10 cellular contexts compared by ENCODE assay signal in the genomic region with DNA sequence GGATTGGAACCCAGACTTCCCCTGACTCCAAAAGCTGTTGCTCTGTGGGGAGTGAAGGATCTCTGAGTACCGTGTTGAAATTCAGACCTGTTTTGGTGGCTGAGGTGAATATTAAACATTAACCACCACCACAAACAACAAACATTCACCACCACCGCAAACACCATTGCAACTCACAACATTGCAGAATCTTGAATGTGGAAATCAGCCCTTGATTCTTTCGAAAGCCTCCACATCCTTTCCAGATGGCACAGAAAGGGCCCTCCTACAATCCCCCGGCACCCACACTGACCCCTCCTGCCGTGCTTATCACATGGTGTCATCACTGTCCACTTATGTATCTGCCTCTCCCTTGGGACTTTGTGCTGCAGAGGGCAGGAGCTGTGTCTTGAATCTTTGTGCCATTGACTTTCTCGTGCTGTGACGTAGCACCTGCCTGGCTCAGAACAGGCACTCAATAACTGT. TPM values are rescaled to one million over a fixed set of nuclear protein-coding genes. Genes with fewer than 3 reads are reported as not detected.
DNase-seq lines count a peak whose midpoint lies in the region; ATAC-seq and TF ChIP-seq lines count a peak whose summit lies in the region.
"Had no signal": no experiment of that assay in that cellular context is flagged by ENCODE, and none has a peak within 500 bp of the region (broad histone marks: within the 10 kb centered on the region; RNA-seq: fewer than 3 reads in every experiment).

No MANE protein-coding gene starts in this region.

- H3K79me2 ChIP-seq in H9 (ENCODE audit: insufficient read depth, low read length), result no peaks in the 10 kb centered on the region

- H2BK5ac ChIP-seq in mesenchymal stem cell (ENCODE audit: low read depth, low read length, poor library complexity, severe bottlenecking), result no peak overlapping the region
- no peak overlapping the region for H2BK5ac ChIP-seq in H9 (ENCODE audit: insufficient read length, low read length)

- H3K27ac ChIP-seq in epithelial cell of prostate (peak overlapping the region; percentile 75), mesenchymal stem cell (ENCODE audit: low read length, poor library complexity, severe bottlenecking) (no peak overlapping the region), H9 (ENCODE audit: insufficient read length, low read depth, low read length) (no peak overlapping the region)

- H4K8ac ChIP-seq in mesenchymal stem cell (ENCODE audit: low read length), result peak overlapping the region; percentile 20
- H4K8ac ChIP-seq in H9 (replicated peaks; ENCODE audit: insufficient read length, low read depth, low read length), result no peak overlapping the region

- H4K5ac ChIP-seq in H9 (ENCODE audit: insufficient read length, low read depth, low read length), result no peak overlapping the region

- peaks cover 13% of the 10 kb centered on the region for H3K27me3 Mint-ChIP-seq in H9 (ENCODE audit: low read depth)

- H2BK120ac ChIP-seq in mesenchymal stem cell (ENCODE audit: low read depth, low read length) (no peak overlapping the region), H9 (ENCODE audit: low read depth, low read length, poor library complexity, severe bottlenecking) (no peak overlapping the region)

- no peak for TF ChIP-seq CTCF in H9 (conservative IDR thresholded peaks at IDR 0.05)

- H3K23me2 ChIP-seq in H9 (ENCODE audit: insufficient read length, low read depth, low read length, poor library complexity, severe bottlenecking), result no peaks in the 10 kb centered on the region

- H4K91ac ChIP-seq in mesenchymal stem cell (ENCODE audit: low read length) (no peak overlapping the region), H9 (ENCODE audit: insufficient read length, low read depth, low read length) (no peak overlapping the region)

- H2BK15ac ChIP-seq in mesenchymal stem cell (ENCODE audit: low read depth, poor library complexity, severe bottlenecking) (no peak overlapping the region), H9 (ENCODE audit: low read depth, low read length) (no peak overlapping the region)

- H3K23ac ChIP-seq in mesenchymal stem cell (ENCODE audit: low read length in 2 of 2) (no peak overlapping the region), H9 (ENCODE audit: insufficient read length, low read depth, low read length) (no peak overlapping the region)

- H3K56ac ChIP-seq in H9 (ENCODE audit: insufficient read length, low read depth, low read length), result no peak overlapping the region

- H3K4me1 ChIP-seq in mesenchymal stem cell (ENCODE audit: control insufficient read depth, insufficient read depth, low read depth, low read length) (peaks cover 16% of the 10 kb centered on the region), H9 (ENCODE audit: insufficient read depth, low read length) (no peaks in the 10 kb centered on the region)

- H3K9me3 ChIP-seq in mesenchymal stem cell (ENCODE audit: control insufficient read depth, low read length) (no peaks in the 10 kb centered on the region), H9 (ENCODE audit: control insufficient read depth, low read depth, low read length) (no peaks in the 10 kb centered on the region)

- ATAC-seq in HG02759 (IDR thresholded peaks at IDR 0.05; ENCODE audit: unreplicated experiment) (no peak), HG02981 (IDR thresholded peaks at IDR 0.05; ENCODE audit: unreplicated experiment) (no peak)
- ATAC-seq: activated CD4-positive, CD25-positive, alpha-beta regulatory T cell treated with anti-CD3 and anti-CD28 coated beads, Interleukin-2, amount 50 U/mL, for 24 hours had no signal

- H2BK20ac ChIP-seq in H9 (ENCODE audit: low read depth, low read length, poor library complexity, severe bottlenecking), result no peak overlapping the region

- no peaks in the 10 kb centered on the region for H3K36me3 ChIP-seq in mesenchymal stem cell (ENCODE audit: control insufficient read depth in 1 of 2, insufficient read depth in 2 of 2, low read depth in 1 of 2, low read length in 2 of 2)

- DNase-seq in AG08395 (ENCODE audit: low spot score), result peak; percentile 83
- peak; percentile 45 for DNase-seq in NCI-H345 (lab: John Stamatoyannopoulos, UW)
- DNase-seq in epithelial cell of prostate (ENCODE audit: low read depth, low spot score), result no peak
- peak; percentile 80 for DNase-seq in mesenchymal stem cell
- DNase-seq in HPDE6-E6E7 (ENCODE audit: extremely low spot score), result no peak
- no peak for DNase-seq in H9
- DNase-seq: NCI-H510A had no signal

- peaks cover 2% of the 10 kb centered on the region for H4K20me1 ChIP-seq in H9 (ENCODE audit: control insufficient read depth, insufficient read depth, insufficient read length)

- peak overlapping the region in 1 of 2 experiments; percentile 4; a peak in 1 of 5 replicates for H3K4me3 Mint-ChIP-seq in H9

- H3K9ac ChIP-seq in mesenchymal stem cell (ENCODE audit: low read length) (peak overlapping the region; percentile 49), H9 (ENCODE audit: extremely low read depth, insufficient read length, low read length) (no peak overlapping the region)

- H3K14ac ChIP-seq in mesenchymal stem cell (ENCODE audit: low read length in 2 of 2) (peak overlapping the region in 1 of 2 experiments; percentile 13), H9 (ENCODE audit: insufficient read depth, low read length) (no peak overlapping the region)

- H3K4ac ChIP-seq in mesenchymal stem cell (ENCODE audit: low read depth in 1 of 2, low read length in 2 of 2) (no peak overlapping the region), H9 (ENCODE audit: low read depth, low read length) (no peak overlapping the region)

- H2AFZ ChIP-seq in mesenchymal stem cell (ENCODE audit: low read depth, low read length) (no peak overlapping the region), H9 (ENCODE audit: low read length) (no peak overlapping the region)

- no peak overlapping the region for H3T11ph ChIP-seq in H9 (ENCODE audit: low read length)

- H3K36me3 Mint-ChIP-seq in H9 (ENCODE audit: insufficient read depth in 1 of 3, low read depth in 3 of 3), result no peaks in the 10 kb centered on the region; a peak in 1 of 7 replicates

- H3K4me2 ChIP-seq in mesenchymal stem cell (ENCODE audit: low read length, poor library complexity, severe bottlenecking) (no peak overlapping the region), H9 (ENCODE audit: insufficient read depth, insufficient read length, low read length) (no peak overlapping the region)

- H3K27me3 ChIP-seq in mesenchymal stem cell (ENCODE audit: control insufficient read depth in 1 of 2, insufficient read depth in 1 of 2, low read length in 2 of 2), result no peaks in the 10 kb centered on the region
- no peaks in the 10 kb centered on the region for H3K27me3 ChIP-seq in H9 (ENCODE audit: insufficient read depth, low read length)

- H3K4me3 ChIP-seq in mesenchymal stem cell (ENCODE audit: insufficient read depth in 1 of 2, low read depth in 1 of 2, low read length in 2 of 2), result peak overlapping the region in 1 of 2 experiments; percentile 53

- H3K27ac Mint-ChIP-seq in H9, result no peak overlapping the region

- H3K18ac ChIP-seq in mesenchymal stem cell (ENCODE audit: low read depth in 1 of 2, low read length in 2 of 2), result no peak overlapping the region
- H3K18ac ChIP-seq in H9 (ENCODE audit: insufficient read length, low read depth, low read length), result no peak overlapping the region

- H3K79me1 ChIP-seq in mesenchymal stem cell (replicated peaks; ENCODE audit: low read length, poor library complexity, severe bottlenecking), result no peaks in the 10 kb centered on the region
- H3K79me1 ChIP-seq in H9 (ENCODE audit: insufficient read depth, low read depth, low read length, poor library complexity, severe bottlenecking), result no peaks in the 10 kb centered on the region

- no peaks in the 10 kb centered on the region; a peak in 2 of 5 replicates for H3K9me3 Mint-ChIP-seq in H9

- 61% methylated on average over 6 of the region's 7 CpGs for WGBS in mesenchymal stem cell
- WGBS in H9 (ENCODE audit: extremely low coverage, insufficient read length, low lambda C conversion rate), result no CpG with 5 or more reads among the region's 7 CpGs

- H2AK5ac ChIP-seq in mesenchymal stem cell (ENCODE audit: low read length, severe bottlenecking), result no peak overlapping the region
- no peak overlapping the region for H2AK5ac ChIP-seq in H9 (ENCODE audit: insufficient read length, low read length)

- peaks cover 20 to 33% of the 10 kb centered on the region in 2 experiments for H3K4me1 Mint-ChIP-seq in H9

- H2BK12ac ChIP-seq in mesenchymal stem cell (ENCODE audit: low read length in 2 of 2), result no peak overlapping the region
- no peak overlapping the region for H2BK12ac ChIP-seq in H9 (ENCODE audit: insufficient read length, low read depth, low read length)

RNA-seq across cellular contexts. Expression of a gene that starts 1.4 kb away (rescaled TPM):
- polyA plus RNA-seq in mesenchymal stem cell (2013, experiment 1 of 2), result 1.6 TPM
- polyA plus RNA-seq in mesenchymal stem cell (2013, experiment 2 of 2), result 1.5 TPM
- 6.5 and 7.0 TPM in 2 replicates for total RNA-seq in H9 (2021)

RNA-seq across cellular contexts. Expression of a gene that starts 38.0 kb away (rescaled TPM):
- 0.12 TPM for polyA plus RNA-seq in mesenchymal stem cell (2013, experiment 1 of 2)
- 0.08 TPM for polyA plus RNA-seq in mesenchymal stem cell (2013, experiment 2 of 2)
- 0.20 and 0.22 TPM in 2 replicates for total RNA-seq in H9 (2021)

RNA-seq across cellular contexts. Expression of a gene that starts 42.9 kb away (rescaled TPM):
- 22.9 TPM for polyA plus RNA-seq in mesenchymal stem cell (2013, experiment 1 of 2)
- polyA plus RNA-seq in mesenchymal stem cell (2013, experiment 2 of 2), result 22.7 TPM
- total RNA-seq in H9 (2021), result 17.0 and 18.2 TPM in 2 replicates

Comparison
In these comparisons a context has a peak if more than half of its experiments do, and no peak if none do; other contexts are left out.
1. DNase-seq: peak in AG08395 (single experiment), NCI-H345 (single experiment) and mesenchymal stem cell (single experiment); none in epithelial cell of prostate (single experiment), HPDE6-E6E7 (single experiment) and H9 (single experiment).